Comparison of ENCODE assay signal across 27 cellular contexts in the genomic region with DNA sequence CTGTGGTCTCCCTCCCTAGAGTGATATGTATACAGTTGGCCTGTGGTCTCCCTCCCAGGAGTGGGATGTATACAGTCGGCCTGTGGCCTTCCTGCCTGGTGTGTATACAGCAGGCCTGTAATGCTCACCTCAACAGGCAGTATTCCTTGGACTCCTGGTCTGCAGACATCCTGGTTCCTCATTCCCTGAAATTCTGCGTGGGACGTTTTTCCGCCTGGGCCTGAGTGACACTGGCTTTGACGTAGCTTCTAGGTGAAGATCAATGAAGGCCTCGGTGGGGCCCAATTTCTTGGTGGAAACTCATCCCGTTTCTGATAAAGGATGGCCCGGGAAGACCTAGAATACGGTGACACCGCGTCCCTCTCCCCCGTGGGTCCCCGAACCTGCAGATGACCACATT.
"Had no signal": no experiment of that assay in that cellular context is flagged by ENCODE, and none has a peak within 500 bp of the region (broad histone marks: within the 10 kb centered on the region; RNA-seq: fewer than 3 reads in every experiment).

No MANE protein-coding gene starts in this region.

- H3K36me3 ChIP-seq: neural progenitor cell, neutrophil, ovary, right lobe of liver, sigmoid colon, suprapubic skin, tibial artery, transverse colon, vagina had no signal

- H3K4me1 ChIP-seq: neural progenitor cell, parathyroid adenoma, psoas muscle, right lobe of liver, sigmoid colon, suprapubic skin, testis, tibial artery, transverse colon, vagina had no signal

- H3K4me2 ChIP-seq: neural progenitor cell had no signal

- H3K27me3 ChIP-seq: neutrophil, ovary, right lobe of liver, sigmoid colon, suprapubic skin, testis, tibial artery, transverse colon, vagina had no signal

- H3K4me3 ChIP-seq: neural progenitor cell, ovary, psoas muscle, right lobe of liver, sigmoid colon, suprapubic skin, testis, tibial artery, transverse colon, vagina had no signal

- H3K79me2 ChIP-seq: parathyroid adenoma had no signal

- H3K27ac ChIP-seq: neural progenitor cell, neutrophil, ovary, parathyroid adenoma, psoas muscle, right lobe of liver, sigmoid colon, suprapubic skin, testis, tibial artery, transverse colon, vagina had no signal

- H3K9ac ChIP-seq: neural progenitor cell, parathyroid adenoma had no signal

- ATAC-seq: naive thymus-derived CD4-positive, alpha-beta T cell; natural killer cell; psoas muscle; right cardiac atrium; right lobe of liver; stimulated activated memory B cell treated with anti-CD40 and anti-IgM and Interleukin-4, amounts not matched to agents 10 μg/mL and 1 μg/mL and 100 μg/mL, for 72 hours; stimulated activated naive CD8-positive, alpha-beta T cell treated with anti-CD3 and anti-CD28 coated beads, Interleukin-15, amount 100 ng/mL, for 72 hours; stimulated activated naive CD8-positive, alpha-beta T cell treated with anti-CD3 and anti-CD28 coated beads, Interleukin-15, Interleukin-2, amounts not matched to agents 100 U/mL and 50 U/mL, for 24 hours had no signal

- H3K9me3 ChIP-seq: ovary, right lobe of liver, suprapubic skin, testis, tibial artery, transverse colon, vagina had no signal

- H2AFZ ChIP-seq: neural progenitor cell, parathyroid adenoma had no signal

- DNase-seq: naive thymus-derived CD4-positive, alpha-beta T cell; natural killer cell; nucleus accumbens; ovary; psoas muscle; right cardiac atrium; right lobe of liver; sigmoid colon; small intestine; stimulated activated CD4-positive, alpha-beta T cell treated with anti-CD3 and anti-CD28 coated beads, Interleukin-12 subunit alpha, Interleukin-12 subunit beta, amount 100 ng/mL, for 4 hours; stimulated activated CD4-positive, alpha-beta T cell treated with anti-CD3 and anti-CD28 coated beads, Interleukin-1b, Interleukin-23, amount 100 ng/mL, for 48 hours; stimulated activated CD4-positive, alpha-beta T cell treated with anti-CD3 and anti-CD28 coated beads, Interleukin-4, amount 100 ng/mL, for 1 hour; stimulated activated CD4-positive, alpha-beta T cell treated with anti-CD3 and anti-CD28 coated beads, Interleukin-4, amount 100 ng/mL, for 4 hours; stimulated activated CD8-positive, alpha-beta memory T cell treated with anti-CD3 and anti-CD28 coated beads, Interleukin-4, amount 100 ng/mL, for 48 hours; stimulated activated naive CD4-positive, alpha-beta T cell; stimulated activated naive CD8-positive, alpha-beta T cell treated with anti-CD3 and anti-CD28 coated beads, Interleukin-15, amount 100 ng/mL, for 72 hours; stimulated activated naive CD8-positive, alpha-beta T cell treated with anti-CD3 and anti-CD28 coated beads, Interleukin-15, Interleukin-2, amounts not matched to agents 100 U/mL and 50 U/mL, for 24 hours; substantia nigra; testis; tibial artery; transverse colon had no signal
